8 cellular contexts compared by ENCODE assay signal in genomic region chr20:63895886-63896135, GRCh38. TPM values are rescaled to one million over a fixed set of nuclear protein-coding genes. Genes with fewer than 3 reads are reported as not detected.
A peak's percentile ranks its signal among the peaks of the same experiment; 100 is the strongest.
DNase-seq lines count a peak whose midpoint lies in the region; ATAC-seq, FAIRE-seq and TF ChIP-seq lines count a peak whose summit lies in the region.

No MANE protein-coding gene starts in this region.

- WGBS in H1 (ENCODE audit: extremely low coverage in 1 of 2, insufficient coverage in 1 of 2, insufficient read length in 1 of 2, insufficient replicate concordance in 2 of 2, low coverage in 1 of 2, low lambda C conversion rate in 2 of 2, missing lambda C conversion rate in 1 of 2), 2 experiments = 39% methylated on average over 6 of the region's 6 CpGs; no CpG with 5 or more reads in 1 of the 2 experiments

- no peak for TF ChIP-seq POLR2A in H1 (IDR thresholded peaks at IDR 0.05; ENCODE audit: control extremely low read depth in 1 of 2, low read depth in 2 of 2, low read length in 2 of 2)

- H3F3A ChIP-seq in neural cell (ENCODE audit: insufficient read depth, low read length, poor library complexity, severe bottlenecking) = no peaks in the 10 kb centered on the region

- no peak overlapping the region for H3K18ac ChIP-seq in H1 (ENCODE audit: extremely low read depth, low read length)

- no peaks in the 10 kb centered on the region for H3K9me3 ChIP-seq in H1 (ENCODE audit: insufficient read depth in 2 of 2, low read depth in 1 of 2, low read length in 1 of 2)
- no peaks in the 10 kb centered on the region for H3K9me3 ChIP-seq in neural cell (ENCODE audit: low read length)

- H3K36me3 ChIP-seq in H1 (ENCODE audit: control insufficient read depth in 2 of 4, insufficient read depth in 4 of 4, low read length in 3 of 4) (peaks cover 0 to 3% (median 0%) of the 10 kb centered on the region in 4 experiments; a peak in 1 of 8 replicates), neural cell (ENCODE audit: insufficient read depth, low read length) (no peaks in the 10 kb centered on the region)

- no peak overlapping the region for H2AFZ ChIP-seq in H1 (ENCODE audit: low read length)
- H2AFZ ChIP-seq in neural cell (ENCODE audit: low read depth, low read length) = no peak overlapping the region

- no peak overlapping the region for H2BK5ac ChIP-seq in H1 (ENCODE audit: low read depth, low read length)

- H3K27ac ChIP-seq in H1 (ENCODE audit: low read depth, low read length) = no peak overlapping the region
- H3K27ac ChIP-seq in neural cell (ENCODE audit: low read length) = peak overlapping the region; percentile 39

- peaks cover 3% of the 10 kb centered on the region; the same call in 1 of the 2 replicates for H3K23me2 ChIP-seq in H1 (ENCODE audit: low read depth, low read length)

- H3K9ac ChIP-seq in H1 (replicated peaks in 1 of 4; ENCODE audit: extremely low read depth in 1 of 4, low read depth in 3 of 4, low read length in 3 of 4) (peak overlapping the region in 2 of 4 experiments; percentile 12 to 41; a peak in 3 of 7 replicates), neural cell (ENCODE audit: low read length) (peak overlapping the region; percentile 73)

- H3K14ac ChIP-seq in H1 (ENCODE audit: insufficient read length) = no peak overlapping the region

- H4K20me1 ChIP-seq in H1 (replicated peaks in 1 of 2; ENCODE audit: control insufficient read depth in 1 of 2, insufficient read depth in 2 of 2, low read length in 2 of 2) (peaks cover 10 to 15% of the 10 kb centered on the region in 2 experiments), neural cell (ENCODE audit: insufficient read depth) (peaks cover 19% of the 10 kb centered on the region)

- H2AK5ac ChIP-seq in H1 (ENCODE audit: low read depth, low read length) = no peak overlapping the region

- DNase-seq in GM12864 (ENCODE audit: low read depth) (no peak), NCI-H69 (lab: John Stamatoyannopoulos, UW) (peak; percentile 7), H1 (ENCODE audit: low read depth in 1 of 2, low spot score in 2 of 2) (no peak), NCI-H2107 treated with DMSO at 0.1 percent for 48 hours (lab: John Stamatoyannopoulos, UW; ENCODE audit: unreplicated experiment) (no peak), inferior parietal cortex (ENCODE audit: extremely low spot score) (no peak), NCI-H226 (no peak)

- no peak overlapping the region for H4K8ac ChIP-seq in H1 (ENCODE audit: extremely low read depth, insufficient read depth, low read length)

- H4K91ac ChIP-seq in H1 (replicated peaks; ENCODE audit: insufficient read length, low read length) = no peak overlapping the region

- H3K9me2 ChIP-seq in neural cell (ENCODE audit: insufficient read depth, low read length) = no peaks in the 10 kb centered on the region

- no peak overlapping the region for H2BK12ac ChIP-seq in H1 (ENCODE audit: low read depth, low read length)

- no peak overlapping the region for H3K56ac ChIP-seq in H1 (replicated peaks; ENCODE audit: insufficient read length, low read depth, low read length)

- peak overlapping the region; percentile 68 for H3K4me3 ChIP-seq in GM12864 (ENCODE audit: low read depth, low read length)
- peak overlapping the region; percentile 51 to 85 (median 56); a peak in 7 of 8 replicates for H3K4me3 ChIP-seq in H1 (ENCODE audit: extremely low read depth in 1 of 4, insufficient read depth in 2 of 4, low read depth in 3 of 4, low read length in 4 of 4)
- H3K4me3 ChIP-seq in neural cell (ENCODE audit: low read length) = peak overlapping the region; percentile 70

- FAIRE-seq in H1 (lab: Jason Lieb, UNC) = no peak

- ATAC-seq in HG03159 (IDR thresholded peaks at IDR 0.05; ENCODE audit: unreplicated experiment) = no peak

- no peaks in the 10 kb centered on the region for H3K27me3 ChIP-seq in H1 (replicated peaks in 1 of 4; ENCODE audit: control insufficient read depth in 3 of 4, extremely low read depth in 1 of 4, insufficient read depth in 3 of 4, low read length in 3 of 4)
- no peaks in the 10 kb centered on the region for H3K27me3 ChIP-seq in neural cell (ENCODE audit: insufficient read depth, low read depth, low read length)

- TF ChIP-seq CTCF in GM12864 (IDR thresholded peaks at IDR 0.05; ENCODE audit: low read depth, low read length, missing control alignments) (no peak), H1 (IDR thresholded peaks at IDR 0.05; ENCODE audit: control extremely low read depth in 1 of 3, insufficient read depth in 1 of 3, low read depth in 1 of 3, low read length in 3 of 3) (no peak), neural cell (IDR thresholded peaks at IDR 0.05; ENCODE audit: poor library complexity, severe bottlenecking) (no peak)

- H2BK20ac ChIP-seq in H1 (ENCODE audit: low read length) = no peak overlapping the region

- peak overlapping the region; percentile 33 to 68 for H3K4me2 ChIP-seq in H1 (ENCODE audit: insufficient read depth in 1 of 2, low read depth in 2 of 2, low read length in 2 of 2)
- H3K4me2 ChIP-seq in neural cell (ENCODE audit: low read length) = peak overlapping the region; percentile 93

- no peak overlapping the region for H2BK15ac ChIP-seq in H1 (ENCODE audit: low read length)

- H3K4ac ChIP-seq in H1 (replicated peaks; ENCODE audit: insufficient read length, low read depth, low read length) = no peak overlapping the region

- TF ChIP-seq EP300 in H1 (IDR thresholded peaks at IDR 0.05; ENCODE audit: borderline replicate concordance in 1 of 2, low read depth in 2 of 2, low read length in 2 of 2) = no peak
- no peak for TF ChIP-seq EP300 in neural cell (conservative IDR thresholded peaks at IDR 0.05; ENCODE audit: poor library complexity, severe bottlenecking)

- H4K5ac ChIP-seq in H1 (ENCODE audit: insufficient read length, low read depth, low read length) = no peak overlapping the region

- POLR2A ChIA-PET in H1 (lab: Charles Lee; ENCODE audit: partially characterized antibody) = interaction anchor here (1.2 to 4.4 kb wide), 3 partner anchors 28 to 84 kb away, joined by 3 to 23 read pairs (median 3); partner anchors contain the start of gene TPD52L2

- peaks cover 3 to 41% of the 10 kb centered on the region in 2 experiments; a peak in 2 of 4 replicates for H3K79me2 ChIP-seq in H1 (ENCODE audit: control insufficient read depth in 1 of 2, insufficient read depth in 2 of 2, low read length in 2 of 2)
- peaks cover 41% of the 10 kb centered on the region for H3K79me2 ChIP-seq in neural cell (replicated peaks; ENCODE audit: insufficient read depth, low read length)

- TF ChIP-seq RAD21 in H1 (IDR thresholded peaks at IDR 0.05 in 1 of 2, conservative IDR thresholded peaks at IDR 0.05 in 1 of 2; ENCODE audit: low read depth in 2 of 2, low read length in 2 of 2) = no peak
- no peak for TF ChIP-seq RAD21 in neural cell (conservative IDR thresholded peaks at IDR 0.05)

- no peak overlapping the region for H2BK120ac ChIP-seq in H1 (replicated peaks; ENCODE audit: low read depth, low read length)

- H3K4me1 ChIP-seq in H1 (replicated peaks in 1 of 4; ENCODE audit: control insufficient read depth in 3 of 4, insufficient read depth in 4 of 4, low read length in 3 of 4) = peaks cover 0 to 6% (median 4%) of the 10 kb centered on the region in 4 experiments; a peak in 4 of 7 replicates

- CTCF ChIA-PET in H1 (lab: Charles Lee; ENCODE audit: partially characterized antibody) = interaction anchor here (0.7 to 4.5 kb wide), 8 partner anchors 11 to 109 kb away, joined by 3 to 12 read pairs (median 8); partner anchors contain the start of gene UCKL1

- H3K23ac ChIP-seq in H1 (ENCODE audit: insufficient read length) = no peak overlapping the region

- peaks cover 18% of the 10 kb centered on the region; the same call in 1 of the 2 replicates for H3K79me1 ChIP-seq in H1 (ENCODE audit: low read depth, low read length)

TF ChIP-seq in H1, 55 proteins besides CTCF, POLR2A, EP300 and RAD21 (continues in another document):
- TF ChIP-seq GABPA (IDR thresholded peaks at IDR 0.05; ENCODE audit: borderline replicate concordance, insufficient read depth, low read length) (no peak), CHD1 (IDR thresholded peaks at IDR 0.05; ENCODE audit: low read depth, low read length) (no peak)

TF ChIP-seq in neural cell, 6 proteins besides CTCF, POLR2A, EP300 and RAD21 (continues in another document):
- no peak for TF ChIP-seq EZH2 (IDR thresholded peaks at IDR 0.05; ENCODE audit: borderline replicate concordance, insufficient read depth, low read length, poor library complexity, severe bottlenecking)

RNA-seq across cellular contexts. Expression of gene DNAJC5, which starts 0.9 kb away (rescaled TPM):
- total RNA-seq in H1 (2021; fragmentation: NEBNext Ultra II Directional; extraction: Animal tissue kit (Norgen Biotek cat#: 25700)) = 31.2 and 32.8 TPM in 2 replicates
- polyA plus RNA-seq in H1 (2011; rRNA removed) (19.2 and 25.0 TPM in 2 replicates), neural cell (82.8 and 96.7 TPM in 2 replicates)
- 22.5 TPM for polyA plus RNA-seq in H1 (2011; cell fraction: cytosol; rRNA removed)
- 27.7 TPM for polyA plus RNA-seq in H1 (2011; cell fraction: nucleus; rRNA removed)
- 21.6 to 26.2 TPM (median 23.4 TPM) in 4 replicates for polyA plus RNA-seq in H1 (2012, experiment 1 of 2)
- polyA plus RNA-seq in H1 (2012, experiment 2 of 2) = 21.6 TPM
- 15.5 TPM for polyA plus RNA-seq in H1 (2013, experiment 1 of 2)
- polyA plus RNA-seq in H1 (2013, experiment 2 of 2) = 16.2 TPM
- 25.3 and 25.7 TPM in 2 replicates for polyA minus RNA-seq in H1 (2011; rRNA and poly(A)+ RNA removed)
- 19.9 TPM for polyA minus RNA-seq in H1 (2011; cell fraction: cytosol; rRNA and poly(A)+ RNA removed)
- polyA minus RNA-seq in H1 (2011; cell fraction: nucleus; rRNA and poly(A)+ RNA removed) = 13.3 TPM
- polyA minus RNA-seq in neural cell = 132 and 140 TPM in 2 replicates

RNA-seq across cellular contexts. Expression of gene TPD52L2, which starts 30.7 kb away (rescaled TPM):
- total RNA-seq in H1 (2021; fragmentation: NEBNext Ultra II Directional; extraction: Animal tissue kit (Norgen Biotek cat#: 25700)) = 77.1 and 78.1 TPM in 2 replicates
- polyA plus RNA-seq in H1 (2011; rRNA removed) (80.2 and 96.5 TPM in 2 replicates), neural cell (142 TPM in 2 replicates)
- polyA plus RNA-seq in H1 (2011; cell fraction: cytosol; rRNA removed) = 101 TPM
- polyA plus RNA-seq in H1 (2011; cell fraction: nucleus; rRNA removed) = 124 TPM
- 61.9 to 82.8 TPM (median 77.6 TPM) in 4 replicates for polyA plus RNA-seq in H1 (2012, experiment 1 of 2)
- 87.8 TPM for polyA plus RNA-seq in H1 (2012, experiment 2 of 2)
- 57.0 TPM for polyA plus RNA-seq in H1 (2013, experiment 1 of 2)
- polyA plus RNA-seq in H1 (2013, experiment 2 of 2) = 55.6 TPM
- polyA minus RNA-seq in H1 (2011; rRNA and poly(A)+ RNA removed) = 52.5 and 67.0 TPM in 2 replicates
- 78.2 TPM for polyA minus RNA-seq in H1 (2011; cell fraction: cytosol; rRNA and poly(A)+ RNA removed)
- polyA minus RNA-seq in H1 (2011; cell fraction: nucleus; rRNA and poly(A)+ RNA removed) = 31.7 TPM
- 54.2 and 57.5 TPM in 2 replicates for polyA minus RNA-seq in neural cell

RNA-seq across cellular contexts. Expression of gene ABHD16B, which starts 34.5 kb away (rescaled TPM):
- not detected in 2 replicates for total RNA-seq in H1 (2021; fragmentation: NEBNext Ultra II Directional; extraction: Animal tissue kit (Norgen Biotek cat#: 25700))
- polyA plus RNA-seq in H1 (2011; rRNA removed) = 0.05 TPM in 1 of 2 replicates, not detected in the other
- not detected for polyA plus RNA-seq in H1 (2011; cell fraction: cytosol; rRNA removed)
- not detected for polyA plus RNA-seq in H1 (2011; cell fraction: nucleus; rRNA removed)
- polyA plus RNA-seq in H1 (2012, experiment 1 of 2) = not detected in 4 replicates
- polyA plus RNA-seq in H1 (2012, experiment 2 of 2) = not detected
- polyA plus RNA-seq in H1 (2013, experiment 1 of 2) = not detected
- not detected for polyA plus RNA-seq in H1 (2013, experiment 2 of 2)
- polyA minus RNA-seq in H1 (2011; rRNA and poly(A)+ RNA removed) = not detected in 2 replicates
- not detected for polyA minus RNA-seq in H1 (2011; cell fraction: cytosol; rRNA and poly(A)+ RNA removed)
- not detected for polyA minus RNA-seq in H1 (2011; cell fraction: nucleus; rRNA and poly(A)+ RNA removed)
- polyA plus RNA-seq in neural cell = not detected in 2 replicates
- polyA minus RNA-seq in neural cell = not detected in 2 replicates
